In the genomic region with DNA sequence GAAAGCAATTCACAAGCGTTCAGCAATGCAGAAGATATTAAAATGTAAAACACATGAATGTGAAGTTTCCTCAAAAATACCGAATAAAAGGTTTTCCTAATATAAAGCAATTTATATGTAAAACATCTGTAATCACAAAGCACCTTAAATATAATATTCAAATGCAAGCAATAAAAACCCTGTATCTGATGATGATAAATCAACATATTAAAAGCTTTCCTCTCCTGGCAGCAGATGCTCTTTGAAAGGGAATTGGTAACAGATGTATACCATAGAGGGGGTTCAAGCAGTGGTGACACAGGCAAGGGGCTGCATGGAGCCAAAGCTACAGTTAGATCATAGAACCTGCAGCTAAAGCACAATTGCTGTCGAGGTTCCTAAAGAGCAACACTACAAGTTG, we compare ENCODE assay signal across 17 cellular contexts.
"Had no signal": no experiment of that assay in that cellular context is flagged by ENCODE, and none has a peak within 500 bp of the region (broad histone marks: within the 10 kb centered on the region; RNA-seq: fewer than 3 reads in every experiment).

No MANE protein-coding gene starts in this region.

- H3K4me3 ChIP-seq: dorsolateral prefrontal cortex, heart left ventricle, lung, neural progenitor cell, ovary, stomach, thoracic aorta, transverse colon had no signal

- H3K4me2 ChIP-seq: neural progenitor cell had no signal

- ATAC-seq: heart left ventricle; left ventricle myocardium superior; natural killer cell treated with Interleukin-12 subunit alpha and Interleukin-12 subunit beta and Interleukin-15 and Interleukin-18, amount 100 ng/mL, for 72 hours; right cardiac atrium had no signal

- H3K36me3 ChIP-seq: heart left ventricle, neural progenitor cell, ovary, stomach, thoracic aorta, transverse colon had no signal

- H3K9ac ChIP-seq: neural progenitor cell had no signal

- H3K4me1 ChIP-seq: heart left ventricle, neural progenitor cell, stomach, transverse colon had no signal

- DNase-seq: dorsolateral prefrontal cortex; effector CD8-positive, alpha-beta T cell; heart left ventricle; left colon; left ventricle myocardium superior; nucleus accumbens; ovary; stimulated activated CD4-positive, alpha-beta T cell treated with anti-CD3 and anti-CD28 coated beads, Interleukin-12 subunit alpha, Interleukin-12 subunit beta, amount 100 ng/mL, for 4 hours; stimulated activated naive CD4-positive, alpha-beta T cell; stomach; substantia nigra; transverse colon had no signal

- H3K9me3 ChIP-seq: heart left ventricle, ovary, stomach, thoracic aorta, transverse colon had no signal

- H3K27ac ChIP-seq: dorsolateral prefrontal cortex, heart left ventricle, neural progenitor cell, ovary, stomach, thoracic aorta, transverse colon had no signal

- H2AFZ ChIP-seq: neural progenitor cell had no signal

- H3K27me3 ChIP-seq: dorsolateral prefrontal cortex, heart left ventricle, neural progenitor cell, ovary, stomach, transverse colon had no signal
